ENCODE assay signal across 35 cellular contexts in genomic region chr6:1947922-1948321, GRCh38.
"Had no signal": no experiment of that assay in that cellular context is flagged by ENCODE, and none has a peak within 500 bp of the region (broad histone marks: within the 10 kb centered on the region; RNA-seq: fewer than 3 reads in every experiment).

No MANE protein-coding gene starts in this region.

- H3K27me3 ChIP-seq: MG63 had no signal

- H3K9me3 ChIP-seq: MG63 had no signal

- H3K4me3 ChIP-seq: MG63 had no signal

- H3K36me3 ChIP-seq: MG63 had no signal

- DNase-seq: Karpas-422, Kasumi-1, MG63, MM.1S, MV-4-11, NCI-H1048, NCI-H1092, NCI-H1092 treated with DMSO at 0.1 percent for 48 hours, NCI-H1105, NCI-H1105 treated with DMSO at 0.1 percent for 48 hours, NCI-H1417, NCI-H1417 treated with DMSO at 0.1 percent for 48 hours, NCI-H1436, NCI-H1436 treated with DMSO at 0.1 percent for 48 hours, NCI-H146, NCI-H1694 treated with DMSO at 0.1 percent for 48 hours, NCI-H187, NCI-H187 treated with DMSO at 0.1 percent for 48 hours, NCI-H1930, NCI-H2029, NCI-H2029 treated with DMSO at 0.1 percent for 48 hours, NCI-H2081, NCI-H2081 treated with DMSO at 0.1 percent for 48 hours, NCI-H2107, NCI-H2171, NCI-H2171 treated with DMSO at 0.1 percent for 48 hours, NCI-H2227 treated with DMSO at 0.1 percent for 48 hours, NCI-H226, NCI-H345, NCI-H446, NCI-H446 treated with DMSO at 0.1 percent for 48 hours, NCI-H510A, NCI-H510A treated with DMSO at 0.1 percent for 48 hours, NCI-H524, NCI-H524 treated with DMSO at 0.1 percent for 48 hours had no signal
